In the genomic region with DNA sequence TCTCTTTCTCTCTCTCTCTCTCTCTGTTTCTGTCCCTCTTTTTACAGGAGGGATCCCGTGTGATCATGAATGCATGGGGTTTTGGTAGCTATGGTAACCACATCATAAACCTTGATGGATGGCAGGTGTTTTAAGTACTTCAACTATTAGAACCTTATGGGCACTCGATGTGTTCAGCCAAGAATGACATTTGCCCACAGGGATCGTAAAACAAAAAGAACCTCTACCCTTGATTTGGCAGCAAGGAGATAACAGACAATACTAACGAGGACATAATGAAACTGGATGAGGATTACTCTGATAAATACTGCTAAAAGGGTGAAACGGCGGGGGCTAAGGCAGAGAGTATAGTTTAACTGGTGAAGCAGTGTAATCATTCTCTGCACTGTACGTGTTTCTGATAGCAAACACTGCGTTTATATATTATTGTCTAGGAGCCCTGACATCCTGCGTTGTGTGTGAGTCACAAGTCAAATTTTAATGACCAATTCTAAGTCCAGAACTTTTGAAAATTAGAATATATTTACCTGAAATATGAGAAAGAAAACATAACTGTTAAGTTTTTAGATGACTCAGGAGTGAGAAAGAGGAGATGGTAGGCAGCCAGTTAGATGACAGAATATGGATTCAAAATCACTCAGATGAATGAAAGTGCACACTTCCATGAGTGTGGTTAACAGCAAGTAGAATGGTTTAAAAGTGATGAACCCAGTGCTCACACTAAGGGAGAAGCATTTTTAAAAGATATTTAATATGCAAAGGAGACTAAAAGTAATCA, we compare ENCODE assay signal across 19 cellular contexts.
DNase-seq lines count a peak whose midpoint lies in the region; ATAC-seq and TF ChIP-seq lines count a peak whose summit lies in the region.
"Had no signal": no experiment of that assay in that cellular context is flagged by ENCODE, and none has a peak within 500 bp of the region (broad histone marks: within the 10 kb centered on the region; RNA-seq: fewer than 3 reads in every experiment).

No MANE protein-coding gene starts in this region.

- H3K27ac ChIP-seq in RWPE2 (ENCODE audit: poor library complexity, severe bottlenecking) (no peak overlapping the region), vagina (peak overlapping the region; percentile 25), trophoblast cell (ENCODE audit: low read depth, low read length) (no peak overlapping the region), prostate gland (no peak overlapping the region), RWPE1 (no peak overlapping the region)

- no peak overlapping the region for H2BK5ac ChIP-seq in trophoblast cell (ENCODE audit: low read depth, low read length, poor library complexity)

- CTCF ChIA-PET in RWPE1 (lab: Yijun Ruan, JAX), result interaction anchor here (0.7 kb wide), 1 partner anchor 67 kb away, joined by 3 read pairs; no protein-coding TSS in a partner anchor

- no peak overlapping the region for H2AFZ ChIP-seq in trophoblast cell (ENCODE audit: insufficient read depth, low read length, poor library complexity)

- DNase-seq in DMS53 (lab: John Stamatoyannopoulos, UW) (peak; percentile 50), DMS53 treated with DMSO at 0.1 percent for 48 hours (lab: John Stamatoyannopoulos, UW; ENCODE audit: unreplicated experiment) (no peak), NCI-H2107 treated with DMSO at 0.1 percent for 48 hours (lab: John Stamatoyannopoulos, UW; ENCODE audit: unreplicated experiment) (peak; percentile 61), RWPE2 (ENCODE audit: low spot score) (no peak), vagina (ENCODE audit: extremely low spot score in 2 of 2) (no peak), trophoblast cell (no peak), prostate gland (ENCODE audit: low spot score) (no peak), RWPE1 (ENCODE audit: low spot score) (no peak)
- DNase-seq: 8988T; activated CD4-positive, alpha-beta T cell treated with anti-CD3 and anti-CD28 coated beads, Interleukin-2, amount 10 ng/mL, durations not matched to agents 24 days and 14 days; activated naive CD8-positive, alpha-beta T cell treated with anti-CD3 and anti-CD28 coated beads, Interleukin-2, amount 50 U/mL, for 24 hours; activated T-cell treated with anti-CD3 and anti-CD28 coated beads, Interleukin-2, amount 50 U/mL, for 1 hour; CD4-positive, CD25-positive, alpha-beta regulatory T cell; foreskin melanocyte; GDM1; NCI-H446 treated with DMSO at 0.1 percent for 48 hours; T-helper 9 cell had no signal

- H4K8ac ChIP-seq in trophoblast cell (ENCODE audit: low read depth, low read length), result no peak overlapping the region

- no peak overlapping the region for H3K9ac ChIP-seq in trophoblast cell (ENCODE audit: low read length)

- peak; percentile 52; the same call in 1 of the 3 replicates for ATAC-seq in RWPE2 (ENCODE audit: low read depth)
- ATAC-seq: activated naive CD8-positive, alpha-beta T cell treated with anti-CD3 and anti-CD28 coated beads, Interleukin-2, amount 50 U/mL, for 24 hours; natural killer cell treated with Interleukin-12 subunit alpha and Interleukin-12 subunit beta and Interleukin-15 and Interleukin-18, amount 100 ng/mL, for 72 hours had no signal

- no peak overlapping the region for H3K4ac ChIP-seq in trophoblast cell (ENCODE audit: low read depth, low read length)

- H2BK120ac ChIP-seq in trophoblast cell (ENCODE audit: insufficient read depth, low read length, poor library complexity), result no peak overlapping the region

- H3K79me2 ChIP-seq in trophoblast cell (ENCODE audit: control insufficient read depth, insufficient read depth, low read length, poor library complexity), result no peaks in the 10 kb centered on the region

- TF ChIP-seq POLR2A in vagina (IDR thresholded peaks at IDR 0.05) (no peak), prostate gland (IDR thresholded peaks at IDR 0.05) (no peak)

- TF ChIP-seq CTCF in RWPE2 (IDR thresholded peaks at IDR 0.05; ENCODE audit: poor library complexity, severe bottlenecking), result no peak
- no peak for TF ChIP-seq CTCF in vagina (IDR thresholded peaks at IDR 0.05)
- no peak for TF ChIP-seq CTCF in prostate gland (IDR thresholded peaks at IDR 0.05)
- no peak for TF ChIP-seq CTCF in RWPE1 (conservative IDR thresholded peaks at IDR 0.05; ENCODE audit: low read depth)

- no peak overlapping the region for H3K18ac ChIP-seq in trophoblast cell (ENCODE audit: low read length)

- H4K12ac ChIP-seq in trophoblast cell (ENCODE audit: low read depth, low read length), result no peak overlapping the region

- H3K4me2 ChIP-seq in trophoblast cell (ENCODE audit: low read length), result no peak overlapping the region

- H3K79me1 ChIP-seq in trophoblast cell (ENCODE audit: low read length), result no peaks in the 10 kb centered on the region

- intact Hi-C loops in vagina (cut with DNase I) (no loop called here), prostate gland (cut with DNase I) (loop anchor here (10.0 kb wide), 1 partner anchor 78 kb away; no protein-coding TSS in a partner anchor)

- no peak overlapping the region for H2AK5ac ChIP-seq in trophoblast cell (ENCODE audit: low read length)

- no peak overlapping the region for H3K23ac ChIP-seq in trophoblast cell (ENCODE audit: low read length)

- no peak overlapping the region for H2BK12ac ChIP-seq in trophoblast cell (ENCODE audit: low read length)

- H3K14ac ChIP-seq in trophoblast cell (ENCODE audit: low read length), result no peak overlapping the region

- POLR2A ChIA-PET in RWPE1 (lab: Yijun Ruan, JAX; ENCODE audit: low non-redundant PET), result no interaction called here

- H3K36me3 ChIP-seq in RWPE2 (ENCODE audit: low read depth) (no peaks in the 10 kb centered on the region), vagina (no peaks in the 10 kb centered on the region), trophoblast cell (ENCODE audit: control insufficient read depth in 1 of 2, insufficient read depth in 2 of 2, low read length in 2 of 2) (no peaks in the 10 kb centered on the region), prostate gland (no peaks in the 10 kb centered on the region)

- H3K4me3 ChIP-seq in RWPE2 (ENCODE audit: severe bottlenecking), result no peak overlapping the region
- H3K4me3 ChIP-seq in vagina, result no peak overlapping the region
- no peak overlapping the region for H3K4me3 ChIP-seq in trophoblast cell (ENCODE audit: low read depth, low read length)
- no peak overlapping the region for H3K4me3 ChIP-seq in prostate gland
- H3K4me3 ChIP-seq: lung had no signal

- H4K91ac ChIP-seq in trophoblast cell (ENCODE audit: low read depth, low read length), result no peak overlapping the region

- WGBS in trophoblast cell (ENCODE audit: extremely low coverage, insufficient coverage, insufficient read length), result no CpG with 5 or more reads among the region's 9 CpGs
- 17% methylated on average over 9 of the region's 9 CpGs for WGBS in prostate gland

- no peaks in the 10 kb centered on the region for H3K4me1 ChIP-seq in RWPE2 (ENCODE audit: insufficient read depth, poor library complexity, severe bottlenecking)
- H3K4me1 ChIP-seq in vagina, result peaks cover 5% of the 10 kb centered on the region
- no peaks in the 10 kb centered on the region for H3K4me1 ChIP-seq in trophoblast cell (ENCODE audit: control insufficient read depth in 1 of 2, insufficient read depth in 2 of 2, low read length in 2 of 2)
- H3K4me1 ChIP-seq in prostate gland (replicated peaks), result no peaks in the 10 kb centered on the region

- H3K9me3 ChIP-seq in RWPE2 (ENCODE audit: severe bottlenecking) (no peaks in the 10 kb centered on the region), vagina (no peaks in the 10 kb centered on the region), trophoblast cell (ENCODE audit: insufficient read depth, low read depth, low read length) (no peaks in the 10 kb centered on the region), prostate gland (no peaks in the 10 kb centered on the region)

- H3K27me3 ChIP-seq in RWPE2 (ENCODE audit: insufficient read depth, poor library complexity, severe bottlenecking), result no peaks in the 10 kb centered on the region
- no peaks in the 10 kb centered on the region for H3K27me3 ChIP-seq in vagina
- no peaks in the 10 kb centered on the region for H3K27me3 ChIP-seq in trophoblast cell (ENCODE audit: insufficient read depth, low read length)
- no peaks in the 10 kb centered on the region for H3K27me3 ChIP-seq in prostate gland (replicated peaks; ENCODE audit: insufficient read depth)

Comparison
In these comparisons a context has a peak if more than half of its experiments do, and no peak if none do; other contexts are left out.
1. DNase-seq: peak in DMS53 (single experiment) and NCI-H2107 treated with DMSO at 0.1 percent for 48 hours (single experiment); none in DMS53 treated with DMSO at 0.1 percent for 48 hours (single experiment), RWPE2 (single experiment), vagina (0 of 2), trophoblast cell (0 of 2), prostate gland (single experiment) and RWPE1 (single experiment).